In the genomic region with DNA sequence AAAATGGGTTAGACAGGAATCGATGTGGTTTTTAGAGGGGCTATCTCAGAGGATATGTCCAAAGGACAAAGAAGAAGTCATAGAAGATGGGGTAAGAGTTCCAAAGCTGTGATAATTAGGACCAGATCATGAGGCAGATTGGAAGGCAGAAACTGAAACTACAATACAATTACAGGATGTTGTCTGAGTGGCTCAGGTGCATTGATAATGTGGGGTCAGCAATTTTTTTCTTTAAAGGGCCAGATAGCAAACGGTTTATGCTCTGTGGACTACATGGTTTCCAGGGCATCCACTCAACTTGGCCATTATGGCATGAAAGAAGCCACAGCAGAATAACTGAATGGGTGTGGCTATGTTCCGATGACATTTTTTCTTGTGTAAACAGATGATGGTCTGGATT, we compare ENCODE assay signal across 30 cellular contexts.
"Had no signal": no experiment of that assay in that cellular context is flagged by ENCODE, and none has a peak within 500 bp of the region (broad histone marks: within the 10 kb centered on the region; RNA-seq: fewer than 3 reads in every experiment).

No MANE protein-coding gene starts in this region.

- H3K9me3 ChIP-seq: adrenal gland, body of pancreas, colonic mucosa, esophagus squamous epithelium, gastrocnemius medialis, left ventricle myocardium inferior, mucosa of descending colon, spleen, suprapubic skin, tibial artery, upper lobe of right lung had no signal

- H3K27ac Mint-ChIP-seq: activated B cell treated with CpG ODN at 0.5 μM for 24 hours; activated CD8-positive, alpha-beta T cell treated with anti-CD3 and anti-CD28 coated beads, Interleukin-2, amount 10 ng/mL, durations not matched to agents 7 days and 5 days; activated naive CD4-positive, alpha-beta T cell treated with anti-CD3 and anti-CD28 coated beads for 36 hours; activated naive CD8-positive, alpha-beta T cell treated with anti-CD3 and anti-CD28 coated beads for 36 hours; activated T-cell treated with anti-CD3 and anti-CD28 coated beads, Interleukin-2, amount 50 U/mL, for 72 hours; natural killer cell treated with Interleukin-12 subunit alpha and Interleukin-12 subunit beta and Interleukin-15 and Interleukin-18, amount 100 ng/mL, for 72 hours had no signal

- H3K36me3 ChIP-seq: adrenal gland, colonic mucosa, esophagus squamous epithelium, gastrocnemius medialis, left ventricle myocardium inferior, spleen, suprapubic skin, tibial artery, upper lobe of right lung had no signal

- H3K27ac ChIP-seq: adrenal gland, body of pancreas, colonic mucosa, epithelial cell of prostate, esophagus squamous epithelium, gastrocnemius medialis, left ventricle myocardium inferior, spleen, suprapubic skin, tibial artery, upper lobe of right lung had no signal

- ATAC-seq: activated CD8-positive, alpha-beta T cell treated with anti-CD3 and anti-CD28 coated beads, Interleukin-2, amount 10 ng/mL, durations not matched to agents 7 days and 5 days; activated T-cell treated with anti-CD3 and anti-CD28 coated beads, Interleukin-2, amount 50 U/mL, for 72 hours; body of pancreas; gastrocnemius medialis; mucosa of descending colon; natural killer cell treated with Interleukin-12 subunit alpha and Interleukin-12 subunit beta and Interleukin-15 and Interleukin-18, amount 100 ng/mL, for 72 hours; right cardiac atrium; upper lobe of right lung had no signal

- H3K4me3 Mint-ChIP-seq: activated B cell treated with CpG ODN at 0.5 μM for 24 hours; activated CD8-positive, alpha-beta T cell treated with anti-CD3 and anti-CD28 coated beads, Interleukin-2, amount 10 ng/mL, durations not matched to agents 7 days and 5 days; activated naive CD4-positive, alpha-beta T cell treated with anti-CD3 and anti-CD28 coated beads for 36 hours; activated naive CD8-positive, alpha-beta T cell treated with anti-CD3 and anti-CD28 coated beads for 36 hours; activated T-cell treated with anti-CD3 and anti-CD28 coated beads, Interleukin-2, amount 50 U/mL, for 72 hours; natural killer cell treated with Interleukin-12 subunit alpha and Interleukin-12 subunit beta and Interleukin-15 and Interleukin-18, amount 100 ng/mL, for 72 hours had no signal

- H3K4me3 ChIP-seq: adrenal gland, body of pancreas, colonic mucosa, esophagus squamous epithelium, gastrocnemius medialis, left ventricle myocardium inferior, lung, mucosa of descending colon, spleen, suprapubic skin, tibial artery, upper lobe of right lung had no signal

- H3K4me1 ChIP-seq: adrenal gland, body of pancreas, colonic mucosa, esophagus squamous epithelium, gastrocnemius medialis, left ventricle myocardium inferior, spleen, suprapubic skin, tibial artery, upper lobe of right lung had no signal

- H3K9me3 Mint-ChIP-seq: activated B cell treated with CpG ODN at 0.5 μM for 24 hours; activated naive CD4-positive, alpha-beta T cell treated with anti-CD3 and anti-CD28 coated beads for 36 hours had no signal

- H3K27me3 Mint-ChIP-seq: activated B cell treated with CpG ODN at 0.5 μM for 24 hours; activated naive CD8-positive, alpha-beta T cell treated with anti-CD3 and anti-CD28 coated beads for 36 hours; natural killer cell treated with Interleukin-12 subunit alpha and Interleukin-12 subunit beta and Interleukin-15 and Interleukin-18, amount 100 ng/mL, for 72 hours had no signal

- H3K36me3 Mint-ChIP-seq: activated naive CD8-positive, alpha-beta T cell treated with anti-CD3 and anti-CD28 coated beads for 36 hours; natural killer cell treated with Interleukin-12 subunit alpha and Interleukin-12 subunit beta and Interleukin-15 and Interleukin-18, amount 100 ng/mL, for 72 hours had no signal

- H3K4me1 Mint-ChIP-seq: activated B cell treated with CpG ODN at 0.5 μM for 24 hours; activated naive CD8-positive, alpha-beta T cell treated with anti-CD3 and anti-CD28 coated beads for 36 hours had no signal

- DNase-seq: activated B cell treated with CpG ODN at 0.5 μM for 24 hours; activated CD4-positive, alpha-beta T cell treated with anti-CD3 and anti-CD28 coated beads, Interleukin-2, amount 50 U/mL, for 1 hour; activated CD8-positive, alpha-beta T cell treated with anti-CD3 and anti-CD28 coated beads, Interleukin-2, amount 10 ng/mL, durations not matched to agents 7 days and 5 days; activated effector memory CD4-positive, alpha-beta T cell treated with Interleukin-2 at 50 U/mL for 16 hours; activated naive CD4-positive, alpha-beta T cell treated with anti-CD3 and anti-CD28 coated beads for 36 hours; activated naive CD8-positive, alpha-beta T cell treated with anti-CD3 and anti-CD28 coated beads for 36 hours; activated T-cell treated with anti-CD3 and anti-CD28 coated beads for 4 hours; activated T-cell treated with anti-CD3 and anti-CD28 coated beads, Interleukin-2, amount 50 U/mL, for 72 hours; adrenal gland; aorta; body of pancreas; cerebellar nuclear complex; colonic mucosa; effector CD8-positive, alpha-beta T cell; esophagus squamous epithelium; gastrocnemius medialis; glutamatergic neuron; islet precursor cell; left ventricle myocardium inferior; mucosa of descending colon; posterior cingulate gyrus; right cardiac atrium; spleen; stimulated activated naive CD4-positive, alpha-beta T cell; tibial artery; upper lobe of right lung had no signal

- H3K27me3 ChIP-seq: adrenal gland, body of pancreas, colonic mucosa, esophagus squamous epithelium, gastrocnemius medialis, spleen, suprapubic skin, tibial artery, upper lobe of right lung had no signal
